17 cellular contexts compared by ENCODE assay signal in the genomic region with DNA sequence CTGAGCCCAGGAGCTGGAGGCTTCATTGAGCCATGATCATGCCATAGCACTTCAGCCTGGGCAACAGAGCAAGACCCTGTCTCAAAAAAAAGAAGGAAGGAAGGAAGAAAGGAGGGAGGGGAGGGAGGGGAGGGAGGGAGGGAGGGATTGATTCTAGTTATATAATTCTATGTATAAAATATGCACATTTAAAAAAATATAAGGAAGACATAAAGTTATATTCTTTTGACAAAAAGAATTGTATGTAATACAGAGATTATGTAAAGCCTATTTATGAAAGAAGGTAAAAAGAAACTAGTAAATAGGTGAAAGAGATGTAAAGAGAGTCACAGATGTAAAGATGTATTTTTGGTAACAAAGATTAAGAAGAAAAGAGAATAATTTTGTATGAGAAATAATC. TPM values are rescaled to one million over a fixed set of nuclear protein-coding genes. Genes with fewer than 3 reads are reported as not detected.
DNase-seq lines count a peak whose midpoint lies in the region; ATAC-seq and TF ChIP-seq lines count a peak whose summit lies in the region.
"Had no signal": no experiment of that assay in that cellular context is flagged by ENCODE, and none has a peak within 500 bp of the region (broad histone marks: within the 10 kb centered on the region; RNA-seq: fewer than 3 reads in every experiment).

No MANE protein-coding gene starts in this region.

- peaks cover 68% of the 10 kb centered on the region for H3K4me1 Mint-ChIP-seq in activated T-helper 1 cell treated with anti-CD3 and anti-CD28 coated beads, Interleukin-12 subunit alpha, Interleukin-12 subunit beta, Interleukin-2, Interleukin-4 antibody, amounts not matched to agents 30 ng/mL and 10 ng/mL and 1 ng/mL, durations not matched to agents 14 hours and 24 hours and 36 hours (ENCODE audit: low read depth)

- DNase-seq in heart left ventricle, result no peak
- no peak for DNase-seq in right cardiac atrium
- DNase-seq in RWPE2 (ENCODE audit: low spot score), result no peak
- DNase-seq in activated T-helper 1 cell treated with anti-CD3 and anti-CD28 coated beads, Interleukin-12 subunit alpha, Interleukin-12 subunit beta, Interleukin-2, Interleukin-4 antibody, amounts not matched to agents 30 ng/mL and 10 ng/mL and 1 ng/mL, durations not matched to agents 14 hours and 24 hours and 36 hours (ENCODE audit: low spot score), result no peak
- no peak for DNase-seq in foreskin keratinocyte
- no peak for DNase-seq in effector CD8-positive, alpha-beta T cell (lab: John Stamatoyannopoulos, UW)
- DNase-seq in NCI-H1417 treated with DMSO at 0.1 percent for 48 hours (lab: John Stamatoyannopoulos, UW), result no peak
- DNase-seq: BE2C; CD8-positive, alpha-beta memory T cell; DMS 273 treated with DMSO at 0.1 percent for 48 hours; HFFc6; MG63; NCI-H1105; NCI-H187; NCI-H446; PC-3 had no signal

- intact Hi-C loops in heart left ventricle (cut with DNase I), result loop anchor here in 3 of 10 donors (10.0 kb wide), 2 partner anchors 362 to 382 kb away; no protein-coding TSS in a partner anchor
- intact Hi-C loops in right cardiac atrium (cut with DNase I), result no loop called here
- intact Hi-C loops in activated T-helper 1 cell treated with anti-CD3 and anti-CD28 coated beads, Interleukin-12 subunit alpha, Interleukin-12 subunit beta, Interleukin-2, Interleukin-4 antibody, amounts not matched to agents 30 ng/mL and 10 ng/mL and 1 ng/mL, durations not matched to agents 14 hours and 24 hours and 36 hours (cut with micrococcal nuclease), result no loop called here

- peaks cover 6% of the 10 kb centered on the region for H3K36me3 Mint-ChIP-seq in activated T-helper 1 cell treated with anti-CD3 and anti-CD28 coated beads, Interleukin-12 subunit alpha, Interleukin-12 subunit beta, Interleukin-2, Interleukin-4 antibody, amounts not matched to agents 30 ng/mL and 10 ng/mL and 1 ng/mL, durations not matched to agents 14 hours and 24 hours and 36 hours (ENCODE audit: low read depth)

- H3K4me1 ChIP-seq in heart left ventricle (peaks cover 7 to 55% (median 25%) of the 10 kb centered on the region in 12 donors), right cardiac atrium (ENCODE audit: control insufficient read depth, insufficient read depth, low read length) (peaks cover 5% of the 10 kb centered on the region), RWPE2 (ENCODE audit: insufficient read depth, poor library complexity, severe bottlenecking) (peaks cover 40% of the 10 kb centered on the region), foreskin keratinocyte (peaks cover 41% of the 10 kb centered on the region)
- H3K4me1 ChIP-seq: BE2C had no signal

- no peak for TF ChIP-seq POLR2A in heart left ventricle (IDR thresholded peaks at IDR 0.05)

- TF ChIP-seq CTCF in heart left ventricle (IDR thresholded peaks at IDR 0.05) (no peak), RWPE2 (IDR thresholded peaks at IDR 0.05; ENCODE audit: poor library complexity, severe bottlenecking) (no peak), foreskin keratinocyte (conservative IDR thresholded peaks at IDR 0.05) (no peak)

- no peak overlapping the region for H3K4me3 ChIP-seq in heart left ventricle
- no peak overlapping the region for H3K4me3 ChIP-seq in right cardiac atrium (ENCODE audit: low read length)
- no peak overlapping the region for H3K4me3 ChIP-seq in RWPE2 (ENCODE audit: severe bottlenecking)
- H3K4me3 ChIP-seq: MG63 had no signal

- no peaks in the 10 kb centered on the region for H3K27me3 Mint-ChIP-seq in activated T-helper 1 cell treated with anti-CD3 and anti-CD28 coated beads, Interleukin-12 subunit alpha, Interleukin-12 subunit beta, Interleukin-2, Interleukin-4 antibody, amounts not matched to agents 30 ng/mL and 10 ng/mL and 1 ng/mL, durations not matched to agents 14 hours and 24 hours and 36 hours (ENCODE audit: insufficient read depth)

- H3K27me3 ChIP-seq in heart left ventricle, result no peaks in the 10 kb centered on the region
- no peaks in the 10 kb centered on the region for H3K27me3 ChIP-seq in right cardiac atrium (ENCODE audit: control insufficient read depth, insufficient read depth)
- no peaks in the 10 kb centered on the region for H3K27me3 ChIP-seq in RWPE2 (ENCODE audit: insufficient read depth, poor library complexity, severe bottlenecking)
- H3K27me3 ChIP-seq in foreskin keratinocyte, result no peaks in the 10 kb centered on the region
- H3K27me3 ChIP-seq: BE2C, MG63 had no signal

- H3K27ac Mint-ChIP-seq in activated T-helper 1 cell treated with anti-CD3 and anti-CD28 coated beads, Interleukin-12 subunit alpha, Interleukin-12 subunit beta, Interleukin-2, Interleukin-4 antibody, amounts not matched to agents 30 ng/mL and 10 ng/mL and 1 ng/mL, durations not matched to agents 14 hours and 24 hours and 36 hours, result peak overlapping the region; percentile 69
- H3K27ac Mint-ChIP-seq: CD8-positive, alpha-beta memory T cell; HFFc6 had no signal

- H3K4me3 Mint-ChIP-seq in activated T-helper 1 cell treated with anti-CD3 and anti-CD28 coated beads, Interleukin-12 subunit alpha, Interleukin-12 subunit beta, Interleukin-2, Interleukin-4 antibody, amounts not matched to agents 30 ng/mL and 10 ng/mL and 1 ng/mL, durations not matched to agents 14 hours and 24 hours and 36 hours, result no peak overlapping the region
- H3K4me3 Mint-ChIP-seq: CD8-positive, alpha-beta memory T cell; HFFc6 had no signal

- no peaks in the 10 kb centered on the region for H3K36me3 ChIP-seq in heart left ventricle
- H3K36me3 ChIP-seq in RWPE2 (ENCODE audit: low read depth), result no peaks in the 10 kb centered on the region
- H3K36me3 ChIP-seq: BE2C, MG63 had no signal

- no peak for ATAC-seq in heart left ventricle
- no peak for ATAC-seq in right cardiac atrium
- ATAC-seq in RWPE2 (ENCODE audit: low read depth), result no peak
- ATAC-seq in foreskin keratinocyte, result no peak
- no peak for ATAC-seq in HG03175 (IDR thresholded peaks at IDR 0.05; ENCODE audit: unreplicated experiment)
- ATAC-seq: PC-3 had no signal

- no peaks in the 10 kb centered on the region for H3K9me3 Mint-ChIP-seq in activated T-helper 1 cell treated with anti-CD3 and anti-CD28 coated beads, Interleukin-12 subunit alpha, Interleukin-12 subunit beta, Interleukin-2, Interleukin-4 antibody, amounts not matched to agents 30 ng/mL and 10 ng/mL and 1 ng/mL, durations not matched to agents 14 hours and 24 hours and 36 hours
- H3K9me3 Mint-ChIP-seq: CD8-positive, alpha-beta memory T cell; HFFc6 had no signal

- H3K9me3 ChIP-seq in heart left ventricle (no peaks in the 10 kb centered on the region), right cardiac atrium (ENCODE audit: control insufficient read depth, low read length) (no peaks in the 10 kb centered on the region), RWPE2 (ENCODE audit: severe bottlenecking) (no peaks in the 10 kb centered on the region)
- H3K9me3 ChIP-seq: BE2C, MG63 had no signal

- peak overlapping the region in 8 of 12 donors; percentile 76 to 94 (median 85) for H3K27ac ChIP-seq in heart left ventricle
- H3K27ac ChIP-seq in right cardiac atrium (ENCODE audit: low read length), result no peak overlapping the region
- H3K27ac ChIP-seq in RWPE2 (ENCODE audit: poor library complexity, severe bottlenecking), result peak overlapping the region; percentile 98
- H3K27ac ChIP-seq in foreskin keratinocyte, result peak overlapping the region; percentile 91

RNA-seq across cellular contexts. Expression of a gene that starts 17.6 kb away (rescaled TPM):
- total RNA-seq in heart left ventricle, result 1,000 to 10,000 TPM in 3 of 9 donors, 100 to 1,000 TPM in 6; 288 to 3,094 (median 492) TPM
- polyA plus RNA-seq in heart left ventricle, result 1,000 to 10,000 TPM in 1 of 2 donors, 100 to 1,000 TPM in 1; 893 to 1,015 TPM
- 100 to 1,000 TPM; 341 to 630 (median 483) TPM for total RNA-seq in right cardiac atrium
- 805 TPM for polyA plus RNA-seq in right cardiac atrium
- 2,415 and 2,510 TPM in 2 replicates for total RNA-seq in activated T-helper 1 cell treated with anti-CD3 and anti-CD28 coated beads, Interleukin-12 subunit alpha, Interleukin-12 subunit beta, Interleukin-2, Interleukin-4 antibody, amounts not matched to agents 30 ng/mL and 10 ng/mL and 1 ng/mL, durations not matched to agents 14 hours and 24 hours and 36 hours
- total RNA-seq in foreskin keratinocyte, result 7,809 and 8,573 TPM in 2 replicates
- polyA plus RNA-seq in foreskin keratinocyte, result 12,196 and 12,994 TPM in 2 replicates

RNA-seq across cellular contexts. Expression of a gene that starts 42.1 kb away (rescaled TPM):
- total RNA-seq in heart left ventricle (1 to 10 TPM in 4 of 9 donors, under 1 TPM in 4, not detected in 1; 0.42 to 3.9 (median 1.2) TPM), right cardiac atrium (1 to 10 TPM in 1 of 4 donors, under 1 TPM in 3; 0.29 to 1.3 (median 0.71) TPM), foreskin keratinocyte (1.1 and 1.5 TPM in 2 replicates)
- polyA plus RNA-seq in heart left ventricle (1 to 10 TPM in 1 of 2 donors, under 1 TPM in 1; 0.85 to 1.1 TPM), right cardiac atrium (0.50 TPM), foreskin keratinocyte (0.45 and 1.6 TPM in 2 replicates)
- 62.1 and 62.2 TPM in 2 replicates for total RNA-seq in activated T-helper 1 cell treated with anti-CD3 and anti-CD28 coated beads, Interleukin-12 subunit alpha, Interleukin-12 subunit beta, Interleukin-2, Interleukin-4 antibody, amounts not matched to agents 30 ng/mL and 10 ng/mL and 1 ng/mL, durations not matched to agents 14 hours and 24 hours and 36 hours

RNA-seq across cellular contexts. Expression of a gene that starts 48.0 kb away (rescaled TPM):
- total RNA-seq in heart left ventricle (100 to 1,000 TPM in 1 of 9 donors, 10 to 100 TPM in 8; 58.9 to 104 (median 85.2) TPM), right cardiac atrium (10 to 100 TPM; 71.5 to 97.1 (median 88.5) TPM), foreskin keratinocyte (67.3 and 68.2 TPM in 2 replicates)
- polyA plus RNA-seq in heart left ventricle (10 to 100 TPM; 10.9 to 59.9 TPM), right cardiac atrium (28.2 TPM), foreskin keratinocyte (37.8 and 42.1 TPM in 2 replicates)
- total RNA-seq in activated T-helper 1 cell treated with anti-CD3 and anti-CD28 coated beads, Interleukin-12 subunit alpha, Interleukin-12 subunit beta, Interleukin-2, Interleukin-4 antibody, amounts not matched to agents 30 ng/mL and 10 ng/mL and 1 ng/mL, durations not matched to agents 14 hours and 24 hours and 36 hours, result 98.1 and 108 TPM in 2 replicates

Comparison
In these comparisons a context has a peak if more than half of its experiments do, and no peak if none do; other contexts are left out.
1. RNA of a gene that starts 42.1 kb away (total RNA-seq): 62.1 to 62.2 TPM in activated T-helper 1 cell treated with anti-CD3 and anti-CD28 coated beads, Interleukin-12 subunit alpha, Interleukin-12 subunit beta, Interleukin-2, Interleukin-4 antibody, amounts not matched to agents 30 ng/mL and 10 ng/mL and 1 ng/mL, durations not matched to agents 14 hours and 24 hours and 36 hours; 1.1 to 1.5 TPM in foreskin keratinocyte, 0.42 to 3.9 TPM in heart left ventricle and 0.29 to 1.3 TPM in right cardiac atrium; every median in the first group is over 10 times any median in the second.